Comparison of ENCODE assay signal across 1 cellular context in the genomic region with DNA sequence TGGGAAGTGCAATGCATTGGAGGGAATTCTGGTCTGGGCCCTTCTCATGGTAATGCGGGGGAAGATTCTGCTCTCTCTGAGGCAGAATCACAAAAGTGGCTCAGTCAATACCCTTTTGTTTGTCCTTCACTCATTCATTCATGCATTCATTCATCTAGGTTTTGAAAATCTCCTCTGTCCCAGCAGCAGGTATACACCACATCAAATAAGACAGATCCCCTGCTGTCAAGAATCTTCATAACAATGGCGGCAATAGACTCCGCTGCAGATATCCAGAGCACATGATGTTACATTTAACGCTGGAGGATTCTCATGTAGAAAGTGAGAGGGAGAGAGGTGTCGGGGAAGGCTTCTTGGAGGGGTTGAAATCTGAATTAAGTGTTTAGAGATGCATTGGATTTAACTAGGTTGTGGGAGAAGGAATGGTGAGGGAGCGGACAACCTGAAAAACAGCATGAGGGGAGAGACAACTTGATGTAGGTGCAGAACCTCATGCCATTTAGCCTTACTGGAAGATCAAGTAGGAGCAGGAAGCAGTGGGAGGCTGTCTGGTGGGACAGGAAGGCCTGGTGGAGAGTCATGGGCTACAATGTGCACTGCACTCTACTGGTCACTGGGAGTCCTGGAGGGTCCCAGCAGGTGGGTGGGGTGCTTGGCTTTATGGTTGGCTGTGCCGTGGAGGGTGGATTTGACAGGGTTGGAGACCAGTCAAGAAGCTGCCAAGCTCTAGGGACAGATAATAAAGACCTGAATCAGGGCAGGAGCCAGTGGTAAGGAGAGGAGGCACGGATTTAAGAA.
TF ChIP-seq lines count a peak whose summit lies in the region.

No MANE protein-coding gene starts in this region.

TF ChIP-seq in H1, 55 proteins besides CTCF, POLR2A, EP300 and RAD21:
- TF ChIP-seq CBX5 (IDR thresholded peaks at IDR 0.05; ENCODE audit: low read depth, low read length) (no peak), TBP (IDR thresholded peaks at IDR 0.05; ENCODE audit: low read depth, low read length) (no peak), TAF7 (optimal IDR thresholded peaks at IDR 0.05; ENCODE audit: borderline replicate concordance, low read depth, low read length) (no peak), PHF8 (conservative IDR thresholded peaks at IDR 0.05; ENCODE audit: low read depth, low read length) (no peak), JUN (IDR thresholded peaks at IDR 0.05; ENCODE audit: low read depth, low read length) (no peak), TCF12 (IDR thresholded peaks at IDR 0.05; ENCODE audit: low read depth, low read length) (no peak), SP1 (IDR thresholded peaks at IDR 0.05; ENCODE audit: low read depth, low read length) (0 out of 2 replicates have a peak, but pooled peaks have one; percentile 19), NANOG (IDR thresholded peaks at IDR 0.05; ENCODE audit: insufficient read depth, low read depth, low read length, poor library complexity, severe bottlenecking) (peak; percentile 58), SP4 (IDR thresholded peaks at IDR 0.05; ENCODE audit: low read length) (no peak), RFX5 (IDR thresholded peaks at IDR 0.05; ENCODE audit: borderline replicate concordance, low read depth, low read length) (no peak), KDM4A (IDR thresholded peaks at IDR 0.05; ENCODE audit: low read depth, low read length, severe bottlenecking) (no peak), YY1 (IDR thresholded peaks at IDR 0.05; ENCODE audit: low read depth, low read length) (no peak), KDM1A (IDR thresholded peaks at IDR 0.05; ENCODE audit: borderline replicate concordance, low read length) (peak; percentile 23; the same call in 1 of the 2 replicates), EGR1 (IDR thresholded peaks at IDR 0.05; ENCODE audit: borderline replicate concordance, low read depth, low read length) (0 out of 2 replicates have a peak, but pooled peaks have one; percentile 26), SUZ12 (IDR thresholded peaks at IDR 0.05; ENCODE audit: low read length) (no peak), POU5F1 (IDR thresholded peaks at IDR 0.05; ENCODE audit: low read depth, low read length) (peak; percentile 82), GTF2F1 (IDR thresholded peaks at IDR 0.05; ENCODE audit: borderline replicate concordance, low read depth, low read length) (no peak), TEAD4 (IDR thresholded peaks at IDR 0.05; ENCODE audit: low read depth, low read length) (0 out of 2 replicates have a peak, but pooled peaks have one; percentile 11), RXRA (IDR thresholded peaks at IDR 0.05; ENCODE audit: insufficient read depth, low read depth, low read length) (no peak), EZH2 (IDR thresholded peaks at IDR 0.05; ENCODE audit: low read depth, low read length, severe bottlenecking) (no peak), ASH2L (IDR thresholded peaks at IDR 0.05; ENCODE audit: low read length) (no peak), HDAC2 (IDR thresholded peaks at IDR 0.05; ENCODE audit: borderline replicate concordance in 1 of 2, low read depth in 2 of 2, low read length in 2 of 2) (peak in 1 of 2 experiments; percentile 71; a peak in 1 of 4 replicates), SRF (IDR thresholded peaks at IDR 0.05; ENCODE audit: low read depth, low read length) (no peak)
- TF ChIP-seq, protein P1, sequence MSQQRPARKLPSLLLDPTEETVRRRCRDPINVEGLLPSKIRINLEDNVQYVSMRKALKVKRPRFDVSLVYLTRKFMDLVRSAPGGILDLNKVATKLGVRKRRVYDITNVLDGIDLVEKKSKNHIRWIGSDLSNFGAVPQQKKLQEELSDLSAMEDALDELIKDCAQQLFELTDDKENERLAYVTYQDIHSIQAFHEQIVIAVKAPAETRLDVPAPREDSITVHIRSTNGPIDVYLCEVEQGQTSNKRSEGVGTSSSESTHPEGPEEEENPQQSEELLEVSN (IDR thresholded peaks at IDR 0.05): peak; percentile 72
- TF ChIP-seq, protein P2, sequence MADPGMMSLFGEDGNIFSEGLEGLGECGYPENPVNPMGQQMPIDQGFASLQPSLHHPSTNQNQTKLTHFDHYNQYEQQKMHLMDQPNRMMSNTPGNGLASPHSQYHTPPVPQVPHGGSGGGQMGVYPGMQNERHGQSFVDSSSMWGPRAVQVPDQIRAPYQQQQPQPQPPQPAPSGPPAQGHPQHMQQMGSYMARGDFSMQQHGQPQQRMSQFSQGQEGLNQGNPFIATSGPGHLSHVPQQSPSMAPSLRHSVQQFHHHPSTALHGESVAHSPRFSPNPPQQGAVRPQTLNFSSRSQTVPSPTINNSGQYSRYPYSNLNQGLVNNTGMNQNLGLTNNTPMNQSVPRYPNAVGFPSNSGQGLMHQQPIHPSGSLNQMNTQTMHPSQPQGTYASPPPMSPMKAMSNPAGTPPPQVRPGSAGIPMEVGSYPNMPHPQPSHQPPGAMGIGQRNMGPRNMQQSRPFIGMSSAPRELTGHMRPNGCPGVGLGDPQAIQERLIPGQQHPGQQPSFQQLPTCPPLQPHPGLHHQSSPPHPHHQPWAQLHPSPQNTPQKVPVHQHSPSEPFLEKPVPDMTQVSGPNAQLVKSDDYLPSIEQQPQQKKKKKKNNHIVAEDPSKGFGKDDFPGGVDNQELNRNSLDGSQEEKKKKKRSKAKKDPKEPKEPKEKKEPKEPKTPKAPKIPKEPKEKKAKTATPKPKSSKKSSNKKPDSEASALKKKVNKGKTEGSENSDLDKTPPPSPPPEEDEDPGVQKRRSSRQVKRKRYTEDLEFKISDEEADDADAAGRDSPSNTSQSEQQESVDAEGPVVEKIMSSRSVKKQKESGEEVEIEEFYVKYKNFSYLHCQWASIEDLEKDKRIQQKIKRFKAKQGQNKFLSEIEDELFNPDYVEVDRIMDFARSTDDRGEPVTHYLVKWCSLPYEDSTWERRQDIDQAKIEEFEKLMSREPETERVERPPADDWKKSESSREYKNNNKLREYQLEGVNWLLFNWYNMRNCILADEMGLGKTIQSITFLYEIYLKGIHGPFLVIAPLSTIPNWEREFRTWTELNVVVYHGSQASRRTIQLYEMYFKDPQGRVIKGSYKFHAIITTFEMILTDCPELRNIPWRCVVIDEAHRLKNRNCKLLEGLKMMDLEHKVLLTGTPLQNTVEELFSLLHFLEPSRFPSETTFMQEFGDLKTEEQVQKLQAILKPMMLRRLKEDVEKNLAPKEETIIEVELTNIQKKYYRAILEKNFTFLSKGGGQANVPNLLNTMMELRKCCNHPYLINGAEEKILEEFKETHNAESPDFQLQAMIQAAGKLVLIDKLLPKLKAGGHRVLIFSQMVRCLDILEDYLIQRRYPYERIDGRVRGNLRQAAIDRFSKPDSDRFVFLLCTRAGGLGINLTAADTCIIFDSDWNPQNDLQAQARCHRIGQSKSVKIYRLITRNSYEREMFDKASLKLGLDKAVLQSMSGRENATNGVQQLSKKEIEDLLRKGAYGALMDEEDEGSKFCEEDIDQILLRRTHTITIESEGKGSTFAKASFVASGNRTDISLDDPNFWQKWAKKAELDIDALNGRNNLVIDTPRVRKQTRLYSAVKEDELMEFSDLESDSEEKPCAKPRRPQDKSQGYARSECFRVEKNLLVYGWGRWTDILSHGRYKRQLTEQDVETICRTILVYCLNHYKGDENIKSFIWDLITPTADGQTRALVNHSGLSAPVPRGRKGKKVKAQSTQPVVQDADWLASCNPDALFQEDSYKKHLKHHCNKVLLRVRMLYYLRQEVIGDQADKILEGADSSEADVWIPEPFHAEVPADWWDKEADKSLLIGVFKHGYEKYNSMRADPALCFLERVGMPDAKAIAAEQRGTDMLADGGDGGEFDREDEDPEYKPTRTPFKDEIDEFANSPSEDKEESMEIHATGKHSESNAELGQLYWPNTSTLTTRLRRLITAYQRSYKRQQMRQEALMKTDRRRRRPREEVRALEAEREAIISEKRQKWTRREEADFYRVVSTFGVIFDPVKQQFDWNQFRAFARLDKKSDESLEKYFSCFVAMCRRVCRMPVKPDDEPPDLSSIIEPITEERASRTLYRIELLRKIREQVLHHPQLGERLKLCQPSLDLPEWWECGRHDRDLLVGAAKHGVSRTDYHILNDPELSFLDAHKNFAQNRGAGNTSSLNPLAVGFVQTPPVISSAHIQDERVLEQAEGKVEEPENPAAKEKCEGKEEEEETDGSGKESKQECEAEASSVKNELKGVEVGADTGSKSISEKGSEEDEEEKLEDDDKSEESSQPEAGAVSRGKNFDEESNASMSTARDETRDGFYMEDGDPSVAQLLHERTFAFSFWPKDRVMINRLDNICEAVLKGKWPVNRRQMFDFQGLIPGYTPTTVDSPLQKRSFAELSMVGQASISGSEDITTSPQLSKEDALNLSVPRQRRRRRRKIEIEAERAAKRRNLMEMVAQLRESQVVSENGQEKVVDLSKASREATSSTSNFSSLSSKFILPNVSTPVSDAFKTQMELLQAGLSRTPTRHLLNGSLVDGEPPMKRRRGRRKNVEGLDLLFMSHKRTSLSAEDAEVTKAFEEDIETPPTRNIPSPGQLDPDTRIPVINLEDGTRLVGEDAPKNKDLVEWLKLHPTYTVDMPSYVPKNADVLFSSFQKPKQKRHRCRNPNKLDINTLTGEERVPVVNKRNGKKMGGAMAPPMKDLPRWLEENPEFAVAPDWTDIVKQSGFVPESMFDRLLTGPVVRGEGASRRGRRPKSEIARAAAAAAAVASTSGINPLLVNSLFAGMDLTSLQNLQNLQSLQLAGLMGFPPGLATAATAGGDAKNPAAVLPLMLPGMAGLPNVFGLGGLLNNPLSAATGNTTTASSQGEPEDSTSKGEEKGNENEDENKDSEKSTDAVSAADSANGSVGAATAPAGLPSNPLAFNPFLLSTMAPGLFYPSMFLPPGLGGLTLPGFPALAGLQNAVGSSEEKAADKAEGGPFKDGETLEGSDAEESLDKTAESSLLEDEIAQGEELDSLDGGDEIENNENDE (IDR thresholded peaks at IDR 0.05; ENCODE audit: insufficient replicate concordance, low read length): no peak
- TF ChIP-seq, protein P3, sequence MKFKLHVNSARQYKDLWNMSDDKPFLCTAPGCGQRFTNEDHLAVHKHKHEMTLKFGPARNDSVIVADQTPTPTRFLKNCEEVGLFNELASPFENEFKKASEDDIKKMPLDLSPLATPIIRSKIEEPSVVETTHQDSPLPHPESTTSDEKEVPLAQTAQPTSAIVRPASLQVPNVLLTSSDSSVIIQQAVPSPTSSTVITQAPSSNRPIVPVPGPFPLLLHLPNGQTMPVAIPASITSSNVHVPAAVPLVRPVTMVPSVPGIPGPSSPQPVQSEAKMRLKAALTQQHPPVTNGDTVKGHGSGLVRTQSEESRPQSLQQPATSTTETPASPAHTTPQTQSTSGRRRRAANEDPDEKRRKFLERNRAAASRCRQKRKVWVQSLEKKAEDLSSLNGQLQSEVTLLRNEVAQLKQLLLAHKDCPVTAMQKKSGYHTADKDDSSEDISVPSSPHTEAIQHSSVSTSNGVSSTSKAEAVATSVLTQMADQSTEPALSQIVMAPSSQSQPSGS (IDR thresholded peaks at IDR 0.05; ENCODE audit: low read length): no peak
- TF ChIP-seq, protein P4, sequence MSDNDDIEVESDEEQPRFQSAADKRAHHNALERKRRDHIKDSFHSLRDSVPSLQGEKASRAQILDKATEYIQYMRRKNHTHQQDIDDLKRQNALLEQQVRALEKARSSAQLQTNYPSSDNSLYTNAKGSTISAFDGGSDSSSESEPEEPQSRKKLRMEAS (IDR thresholded peaks at IDR 0.05): peak; percentile 55
